1 cellular context compared by ENCODE assay signal in genomic region chr19:2362039-2362969, GRCh38.
TF ChIP-seq lines count a peak whose summit lies in the region.

No MANE protein-coding gene starts in this region.

TF ChIP-seq in K562, 482 proteins besides CTCF, POLR2A, EP300 and RAD21 (continued from another document):
- TF ChIP-seq ZNF699 (CRISPR knock-in tag; IDR thresholded peaks at IDR 0.05; ENCODE audit: insufficient replicate concordance), result no peak
- no peak for TF ChIP-seq GABPB1 (CRISPR knock-in tag; IDR thresholded peaks at IDR 0.05)
- TF ChIP-seq TFAM (CRISPR knock-in tag; conservative IDR thresholded peaks at IDR 0.05), result no peak
- TF ChIP-seq ZNF253 (CRISPR knock-in tag; conservative IDR thresholded peaks at IDR 0.05), result no peak
- peak; percentile 47; the same call in 1 of the 2 replicates for TF ChIP-seq NKRF (IDR thresholded peaks at IDR 0.05; ENCODE audit: borderline replicate concordance)
- TF ChIP-seq SMARCB1 (IDR thresholded peaks at IDR 0.05; ENCODE audit: insufficient read length, low read depth), result no peak
- TF ChIP-seq FIP1L1 (IDR thresholded peaks at IDR 0.05; ENCODE audit: low read depth, low read length, poor library complexity, severe bottlenecking), result no peak
- TF ChIP-seq U2AF2 (optimal IDR thresholded peaks at IDR 0.05; ENCODE audit: low read depth, low read length), result no peak
- TF ChIP-seq BCOR (IDR thresholded peaks at IDR 0.05), result peak; percentile 27; the same call in 1 of the 2 replicates
- TF ChIP-seq MAFG (tag; conservative IDR thresholded peaks at IDR 0.05), result no peak
- TF ChIP-seq ARID2 (IDR thresholded peaks at IDR 0.05), result no peak
- no peak for TF ChIP-seq TRIM25 (IDR thresholded peaks at IDR 0.05; ENCODE audit: borderline replicate concordance)
- no peak for TF ChIP-seq FOXJ2 (tag; IDR thresholded peaks at IDR 0.05)
- TF ChIP-seq ZNF766 (CRISPR knock-in tag; conservative IDR thresholded peaks at IDR 0.05), result no peak
- peak; percentile 30; the same call in 1 of the 2 replicates for TF ChIP-seq TSC22D4 (tag; IDR thresholded peaks at IDR 0.05)
- no peak for TF ChIP-seq CBX8 (IDR thresholded peaks at IDR 0.05; ENCODE audit: borderline replicate concordance, extremely low read depth, low read depth, low read length, poor library complexity, severe bottlenecking)
- TF ChIP-seq CGGBP1 (CRISPR knock-in tag; IDR thresholded peaks at IDR 0.05), result no peak
- no peak for TF ChIP-seq NR4A1 (CRISPR knock-in tag; IDR thresholded peaks at IDR 0.05)
- no peak for TF ChIP-seq NR4A1 (tag; IDR thresholded peaks at IDR 0.05)
- TF ChIP-seq POLR2AphosphoS5 (IDR thresholded peaks at IDR 0.05; ENCODE audit: control insufficient read depth, insufficient read depth, low read depth, low read length), result no peak
- no peak for TF ChIP-seq OTX1 (CRISPR knock-in tag; IDR thresholded peaks at IDR 0.05)
- no peak for TF ChIP-seq POLR2H (tag; IDR thresholded peaks at IDR 0.05; ENCODE audit: low read depth)
- no peak for TF ChIP-seq POLR2G (IDR thresholded peaks at IDR 0.05; ENCODE audit: low read depth, low read length)
- no peak for TF ChIP-seq HMG20B (CRISPR knock-in tag; IDR thresholded peaks at IDR 0.05)
- peak; percentile 6; the same call in 1 of the 2 replicates for TF ChIP-seq EP400 (IDR thresholded peaks at IDR 0.05)
- TF ChIP-seq PYGO2 (tag; IDR thresholded peaks at IDR 0.05), result no peak
- no peak for TF ChIP-seq ARID1B (IDR thresholded peaks at IDR 0.05)
- no peak for TF ChIP-seq ZNF785 (CRISPR knock-in tag; IDR thresholded peaks at IDR 0.05)
- TF ChIP-seq MTA2 (IDR thresholded peaks at IDR 0.05; ENCODE audit: low read depth), result no peak
- no peak for TF ChIP-seq TAF15 (IDR thresholded peaks at IDR 0.05; ENCODE audit: low read depth, low read length)
- no peak for TF ChIP-seq MTA3 (IDR thresholded peaks at IDR 0.05; ENCODE audit: borderline replicate concordance)
- 0 out of 2 replicates have a peak, but pooled peaks have one; percentile 17 for TF ChIP-seq CBX1 (IDR thresholded peaks at IDR 0.05; ENCODE audit: low read depth)
- TF ChIP-seq YY1 (IDR thresholded peaks at IDR 0.05; ENCODE audit: borderline replicate concordance in 1 of 3, control insufficient read depth in 1 of 3, extremely low read depth in 1 of 3, insufficient read depth in 3 of 3, insufficient read length in 1 of 3, insufficient replicate concordance in 2 of 3, low read depth in 1 of 3, low read length in 2 of 3), result no peak
- 0 out of 2 replicates have a peak, but pooled peaks have one; percentile 9 for TF ChIP-seq CEBPB (tag; IDR thresholded peaks at IDR 0.05)
- TF ChIP-seq ELK3 (CRISPR knock-in tag; IDR thresholded peaks at IDR 0.05), result no peak
- TF ChIP-seq GTF2B (IDR thresholded peaks at IDR 0.05; ENCODE audit: extremely low read depth, insufficient read length), result no peak
- 0 out of 2 replicates have a peak, but pooled peaks have one; percentile 24 for TF ChIP-seq THRAP3 (IDR thresholded peaks at IDR 0.05; ENCODE audit: borderline replicate concordance)
- TF ChIP-seq RNF2 (IDR thresholded peaks at IDR 0.05), result no peak
- TF ChIP-seq CEBPG (CRISPR knock-in tag; IDR thresholded peaks at IDR 0.05), result no peak
- TF ChIP-seq CEBPG (tag; conservative IDR thresholded peaks at IDR 0.05 in 1 of 2, IDR thresholded peaks at IDR 0.05 in 1 of 2), result no peak; a peak in 1 of 4 replicates
- TF ChIP-seq NCOA4 (IDR thresholded peaks at IDR 0.05; ENCODE audit: partially characterized antibody), result peak; percentile 75
- TF ChIP-seq CSDE1 (IDR thresholded peaks at IDR 0.05), result 0 out of 4 replicates have a peak, but pooled peaks of 1 of the 2 experiments have one; percentile 71
- TF ChIP-seq RBM39 (optimal IDR thresholded peaks at IDR 0.05; ENCODE audit: low read depth, low read length), result no peak
- TF ChIP-seq KAT2B (IDR thresholded peaks at IDR 0.05; ENCODE audit: low read depth, low read length), result no peak
- TF ChIP-seq ZNF586 (CRISPR knock-in tag; conservative IDR thresholded peaks at IDR 0.05), result no peak
- TF ChIP-seq ILK (tag; IDR thresholded peaks at IDR 0.05; ENCODE audit: borderline replicate concordance, low read depth), result no peak
- no peak for TF ChIP-seq SIN3B (IDR thresholded peaks at IDR 0.05; ENCODE audit: low read depth)
- TF ChIP-seq ZNF778 (CRISPR knock-in tag; IDR thresholded peaks at IDR 0.05), result no peak
